9 cellular contexts compared by ENCODE assay signal in genomic region chr6:110877569-110877968, GRCh38. TPM values are rescaled to one million over a fixed set of nuclear protein-coding genes. Genes with fewer than 3 reads are reported as not detected.
DNase-seq lines count a peak whose midpoint lies in the region; ATAC-seq, FAIRE-seq and TF ChIP-seq lines count a peak whose summit lies in the region.
"Had no signal": no experiment of that assay in that cellular context is flagged by ENCODE, and none has a peak within 500 bp of the region (broad histone marks: within the 10 kb centered on the region; RNA-seq: fewer than 3 reads in every experiment).

No MANE protein-coding gene starts in this region.

- H3K36me3 ChIP-seq in SJCRH30 (peaks cover 14% of the 10 kb centered on the region), esophagus squamous epithelium (no peaks in the 10 kb centered on the region), psoas muscle (ENCODE audit: insufficient read depth in 1 of 2, low read depth in 1 of 2) (no peaks in the 10 kb centered on the region), WERI-Rb-1 (peaks cover 6% of the 10 kb centered on the region)

- no peak for TF ChIP-seq CTCF in esophagus squamous epithelium (IDR thresholded peaks at IDR 0.05)
- TF ChIP-seq CTCF in psoas muscle (IDR thresholded peaks at IDR 0.05): no peak
- no peak for TF ChIP-seq CTCF in WERI-Rb-1 (IDR thresholded peaks at IDR 0.05; ENCODE audit: low read depth, low read length)

- no peak overlapping the region for H3K27ac ChIP-seq in SJCRH30
- peak overlapping the region; percentile 91 to 97 (median 94) for H3K27ac ChIP-seq in esophagus squamous epithelium
- peak overlapping the region; percentile 99 for H3K27ac ChIP-seq in psoas muscle
- H3K27ac ChIP-seq in WERI-Rb-1: no peak overlapping the region

- H3K4me3 ChIP-seq in GM08714 (ENCODE audit: low read length): peak overlapping the region; percentile 97
- H3K4me3 ChIP-seq in SJCRH30: peak overlapping the region; percentile 93
- H3K4me3 ChIP-seq in esophagus squamous epithelium: peak overlapping the region; percentile 90 to 94 (median 92)
- peak overlapping the region; percentile 93 for H3K4me3 ChIP-seq in psoas muscle
- H3K4me3 ChIP-seq in WERI-Rb-1 (ENCODE audit: low read depth, low read length): no peak overlapping the region

- H3K9me3 ChIP-seq in SJCRH30 (replicated peaks) (no peaks in the 10 kb centered on the region), esophagus squamous epithelium (no peaks in the 10 kb centered on the region), psoas muscle (no peaks in the 10 kb centered on the region), WERI-Rb-1 (ENCODE audit: severe bottlenecking) (no peaks in the 10 kb centered on the region)

- TF ChIP-seq POLR2A in esophagus squamous epithelium (IDR thresholded peaks at IDR 0.05) (no peak), H54 (IDR thresholded peaks at IDR 0.05; ENCODE audit: low read depth, low read length) (no peak)

- intact Hi-C loops in esophagus squamous epithelium (cut with DNase I): loop anchor here (5.0 kb wide), 1 partner anchor 60 kb away; the partner anchor contains the start of gene CDK19
- intact Hi-C loops in psoas muscle (cut with DNase I): loop anchor here (5.0 kb wide), 3 partner anchors 75 to 195 kb away; partner anchors contain the start of gene GTF3C6 (in 1 of the 2)

- no peaks in the 10 kb centered on the region for H3K27me3 ChIP-seq in SJCRH30
- no peaks in the 10 kb centered on the region for H3K27me3 ChIP-seq in esophagus squamous epithelium
- no peaks in the 10 kb centered on the region for H3K27me3 ChIP-seq in psoas muscle (ENCODE audit: insufficient read depth in 3 of 3, low read length in 2 of 3)
- H3K27me3 ChIP-seq in WERI-Rb-1 (ENCODE audit: insufficient read depth, low read depth, severe bottlenecking): no peaks in the 10 kb centered on the region

- no peak for FAIRE-seq in H54 (lab: Jason Lieb, UNC)

- 26 to 33% methylated on average over 2 of the region's 2 CpGs for WGBS in esophagus squamous epithelium, 2 donors
- WGBS in psoas muscle, 3 donors: 52 to 55% (median 53%) methylated on average over 2 of the region's 2 CpGs

- ATAC-seq in psoas muscle: no peak

- H3K4me1 ChIP-seq in SJCRH30 (peaks cover 15% of the 10 kb centered on the region), esophagus squamous epithelium (peaks cover 20 to 73% (median 59%) of the 10 kb centered on the region in 3 donors), psoas muscle (peaks cover 52% of the 10 kb centered on the region)

- DNase-seq in SJCRH30 (no peak), esophagus squamous epithelium (lab: John Stamatoyannopoulos, UW) (no peak), psoas muscle (no peak), H54 (ENCODE audit: insufficient read length, low spot score) (no peak), NCI-H1417 treated with DMSO at 0.1 percent for 48 hours (lab: John Stamatoyannopoulos, UW) (no peak), WERI-Rb-1 (no peak)
- DNase-seq in activated effector memory CD4-positive, alpha-beta T cell treated with anti-CD3 and anti-CD28 coated beads, Interleukin-2, amount 50 U/mL, for 16 hours: no peak
- DNase-seq: activated gamma-delta T cell treated with Interleukin-2 at 50 U/mL for 16 hours had no signal

RNA-seq across cellular contexts. Expression of gene AMD1, which starts 3.0 kb away (rescaled TPM):
- 181 and 193 TPM in 2 replicates for total RNA-seq in SJCRH30 (2014; rRNA removed; shearing (Covaris generic))
- 100 to 1,000 TPM in 2 of 4 donors, 10 to 100 TPM in 2; 53.6 to 116 (median 103) TPM for total RNA-seq in esophagus squamous epithelium
- total RNA-seq in psoas muscle: 10 to 100 TPM; 19.2 to 46.6 (median 42.8) TPM
- polyA plus RNA-seq in psoas muscle: 10 to 100 TPM; 23.0 to 73.1 (median 31.7) TPM

Comparison
In these comparisons a context has a peak if more than half of its experiments do, and no peak if none do; other contexts are left out.
1. H3K27ac ChIP-seq: peak in esophagus squamous epithelium (4 of 4) and psoas muscle (single experiment); none in SJCRH30 (single experiment) and WERI-Rb-1 (single experiment).